25 cellular contexts compared by ENCODE assay signal in genomic region chr7:102967798-102968197, GRCh38. TPM values are rescaled to one million over a fixed set of nuclear protein-coding genes. Genes with fewer than 3 reads are reported as not detected.
DNase-seq lines count a peak whose midpoint lies in the region; ATAC-seq, FAIRE-seq and TF ChIP-seq lines count a peak whose summit lies in the region.
"Had no signal": no experiment of that assay in that cellular context is flagged by ENCODE, and none has a peak within 500 bp of the region (broad histone marks: within the 10 kb centered on the region; RNA-seq: fewer than 3 reads in every experiment).

No MANE protein-coding gene starts in this region.

- H3K9me1 ChIP-seq in K562 (ENCODE audit: control insufficient read depth, insufficient read depth, low read length), result no peaks in the 10 kb centered on the region

- no TSS peak for BruUV-seq in K562 (replicated peaks; lab: Mats Ljungman, UMichigan)

- no peak for TF ChIP-seq CTCF in K562 (IDR thresholded peaks at IDR 0.05 in 2 of 3, conservative IDR thresholded peaks at IDR 0.05 in 1 of 3; ENCODE audit: insufficient read depth in 2 of 3, low read depth in 1 of 3, low read length in 3 of 3)
- TF ChIP-seq CTCF in foreskin fibroblast (IDR thresholded peaks at IDR 0.05; ENCODE audit: low read depth, low read length), result no peak

- no peak overlapping the region for H3K4me3 Mint-ChIP-seq in activated naive CD8-positive, alpha-beta T cell treated with anti-CD3 and anti-CD28 coated beads, Interleukin-2, amount 50 U/mL, for 24 hours
- H3K4me3 Mint-ChIP-seq: activated naive CD4-positive, alpha-beta T cell treated with anti-CD3 and anti-CD28 coated beads, Interleukin-2, amount 50 U/mL, for 24 hours had no signal

- no peak overlapping the region for H2AFZ ChIP-seq in K562 (ENCODE audit: low read depth, low read length)

- no peak for TF ChIP-seq RAD21 in K562 (CRISPR knock-in tag; conservative IDR thresholded peaks at IDR 0.05 in 1 of 2, IDR thresholded peaks at IDR 0.05 in 1 of 2)

- H3K9ac ChIP-seq in K562 (ENCODE audit: insufficient read depth in 1 of 2, low read depth in 2 of 2, low read length in 2 of 2), result no peak overlapping the region

- H4K20me1 ChIP-seq in K562 (replicated peaks; ENCODE audit: control insufficient read depth, insufficient read depth, low read length), result no peaks in the 10 kb centered on the region

- intact Hi-C loops in K562 (cut with micrococcal nuclease), result no loop called here

- in situ Hi-C loops in K562 (cut with MboI), result no loop called here

- H3K9me3 ChIP-seq in K562 (replicated peaks; ENCODE audit: control insufficient read depth, insufficient read depth, low read depth, low read length), result no peaks in the 10 kb centered on the region
- H3K9me3 ChIP-seq: Caco-2, heart left ventricle, lower lobe of right lung, sigmoid colon had no signal

- H3K27me3 ChIP-seq in K562 (ENCODE audit: control insufficient read depth in 2 of 2, insufficient read depth in 2 of 2, low read length in 2 of 2), result no peaks in the 10 kb centered on the region
- H3K27me3 ChIP-seq: heart left ventricle, sigmoid colon had no signal

- no peak overlapping the region for H3K4me3 ChIP-seq in K562
- no peak overlapping the region for H3K4me3 ChIP-seq in foreskin fibroblast (ENCODE audit: low read depth in 1 of 2, low read length in 2 of 2)
- H3K4me3 ChIP-seq: heart left ventricle, lower lobe of right lung, sigmoid colon, SK-N-MC had no signal

- no peak overlapping the region for H3K4me2 ChIP-seq in K562 (ENCODE audit: insufficient read depth, low read length)

- no peak for ATAC-seq in K562
- no peak for ATAC-seq in activated naive CD8-positive, alpha-beta T cell treated with anti-CD3 and anti-CD28 coated beads, Interleukin-2, amount 50 U/mL, for 24 hours
- no peak for ATAC-seq in GM21381 (IDR thresholded peaks at IDR 0.05; ENCODE audit: unreplicated experiment)
- ATAC-seq: heart left ventricle, HepG2, lower lobe of right lung, Panc1 had no signal

- FAIRE-seq in H54 (lab: Jason Lieb, UNC) (peak; percentile 67), K562 (lab: Jason Lieb, UNC) (no peak), urothelium cell line (lab: Jason Lieb, UNC) (peak; percentile 79)
- FAIRE-seq: HepG2 had no signal

- no peaks in the 10 kb centered on the region for H3K4me1 Mint-ChIP-seq in activated naive CD8-positive, alpha-beta T cell treated with anti-CD3 and anti-CD28 coated beads, Interleukin-2, amount 50 U/mL, for 24 hours
- H3K4me1 Mint-ChIP-seq: activated naive CD4-positive, alpha-beta T cell treated with anti-CD3 and anti-CD28 coated beads, Interleukin-2, amount 50 U/mL, for 24 hours had no signal

- DNase-seq in H54 (ENCODE audit: insufficient read length, low spot score) (no peak), K562 (ENCODE audit: extremely low read depth in 1 of 4, low spot score in 3 of 4) (no peak), foreskin fibroblast (peak; percentile 19 to 55), urothelium cell line (ENCODE audit: low spot score) (no peak), NOMO-1 treated with dmso at 0.1 percent for 144 hours (lab: John Stamatoyannopoulos, UW; ENCODE audit: unreplicated experiment) (no peak)
- no peak for DNase-seq in activated naive CD8-positive, alpha-beta T cell treated with anti-CD3 and anti-CD28 coated beads, Interleukin-2, amount 50 U/mL, for 24 hours
- DNase-seq: activated CD4-positive, CD25-positive, alpha-beta regulatory T cell treated with anti-CD3 and anti-CD28 coated beads, Interleukin-2, amount 50 U/mL, for 72 hours; Caco-2; dermis blood vessel endothelial cell; H7; heart left ventricle; lower lobe of right lung; NCI-H1694; NCI-H2227 treated with DMSO at 0.1 percent for 48 hours; occipital lobe; sigmoid colon; stimulated activated naive CD4-positive, alpha-beta T cell; T1000 had no signal

- H3K79me2 ChIP-seq in K562 (ENCODE audit: control insufficient read depth, insufficient read depth, low read length), result peaks cover 83% of the 10 kb centered on the region

- H3K9me3 Mint-ChIP-seq in activated naive CD8-positive, alpha-beta T cell treated with anti-CD3 and anti-CD28 coated beads, Interleukin-2, amount 50 U/mL, for 24 hours, result no peaks in the 10 kb centered on the region
- H3K9me3 Mint-ChIP-seq: activated naive CD4-positive, alpha-beta T cell treated with anti-CD3 and anti-CD28 coated beads, Interleukin-2, amount 50 U/mL, for 24 hours had no signal

- H3K36me3 ChIP-seq in K562 (ENCODE audit: control insufficient read depth, insufficient read depth, low read length), result peaks cover 59% of the 10 kb centered on the region
- H3K36me3 ChIP-seq: heart left ventricle, lower lobe of right lung, sigmoid colon had no signal

- CTCF ChIA-PET in K562 (lab: Yijun Ruan, JAX; ENCODE audit: low intra/inter-chr PET ratio), result no interaction called here

- no peaks in the 10 kb centered on the region for H3K27me3 Mint-ChIP-seq in activated naive CD8-positive, alpha-beta T cell treated with anti-CD3 and anti-CD28 coated beads, Interleukin-2, amount 50 U/mL, for 24 hours
- H3K27me3 Mint-ChIP-seq: activated naive CD4-positive, alpha-beta T cell treated with anti-CD3 and anti-CD28 coated beads, Interleukin-2, amount 50 U/mL, for 24 hours had no signal

- H3K4me1 ChIP-seq in K562 (replicated peaks in 1 of 2; ENCODE audit: control insufficient read depth in 2 of 2, insufficient read depth in 2 of 2, low read length in 2 of 2), result no peaks in the 10 kb centered on the region
- H3K4me1 ChIP-seq: Caco-2, heart left ventricle, lower lobe of right lung, sigmoid colon had no signal

- H3K36me3 Mint-ChIP-seq in activated naive CD8-positive, alpha-beta T cell treated with anti-CD3 and anti-CD28 coated beads, Interleukin-2, amount 50 U/mL, for 24 hours (ENCODE audit: low read depth), result no peaks in the 10 kb centered on the region
- H3K36me3 Mint-ChIP-seq: activated naive CD4-positive, alpha-beta T cell treated with anti-CD3 and anti-CD28 coated beads, Interleukin-2, amount 50 U/mL, for 24 hours had no signal

- H3K27ac ChIP-seq in K562 (ENCODE audit: extremely low read depth, low read depth, low read length), result no peak overlapping the region
- H3K27ac ChIP-seq: epithelial cell of prostate, heart left ventricle, lower lobe of right lung, sigmoid colon, SK-N-MC had no signal

- TF ChIP-seq POLR2A in H54 (IDR thresholded peaks at IDR 0.05; ENCODE audit: low read depth, low read length), result no peak
- no peak for TF ChIP-seq POLR2A in K562 (conservative IDR thresholded peaks at IDR 0.05)

- no peak for TF ChIP-seq EP300 in K562 (IDR thresholded peaks at IDR 0.05; ENCODE audit: low read length)

- H3K27ac Mint-ChIP-seq in activated naive CD8-positive, alpha-beta T cell treated with anti-CD3 and anti-CD28 coated beads, Interleukin-2, amount 50 U/mL, for 24 hours, result no peak overlapping the region
- H3K27ac Mint-ChIP-seq: activated naive CD4-positive, alpha-beta T cell treated with anti-CD3 and anti-CD28 coated beads, Interleukin-2, amount 50 U/mL, for 24 hours had no signal

- POLR2A ChIA-PET in K562 (lab: Yijun Ruan, JAX), result no interaction called here

TF ChIP-seq in K562, 482 proteins besides CTCF, POLR2A, EP300 and RAD21:
- no peak for TF ChIP-seq NR4A1 (CRISPR knock-in tag; IDR thresholded peaks at IDR 0.05)
- 0 out of 2 replicates have a peak, but pooled peaks have one; percentile 22 for TF ChIP-seq NR4A1 (tag; IDR thresholded peaks at IDR 0.05)
- TF ChIP-seq CBX5 (IDR thresholded peaks at IDR 0.05; ENCODE audit: borderline replicate concordance, low read depth), result no peak
- peak; percentile 52; the same call in 1 of the 2 replicates for TF ChIP-seq HMBOX1 (IDR thresholded peaks at IDR 0.05)
- no peak for TF ChIP-seq ZNF133 (CRISPR knock-in tag; IDR thresholded peaks at IDR 0.05)
- no peak for TF ChIP-seq CBX8 (IDR thresholded peaks at IDR 0.05; ENCODE audit: borderline replicate concordance, extremely low read depth, low read depth, low read length, poor library complexity, severe bottlenecking)
- TF ChIP-seq SPI1 (IDR thresholded peaks at IDR 0.05; ENCODE audit: borderline replicate concordance, low read depth, low read length), result no peak
- TF ChIP-seq MAFK (IDR thresholded peaks at IDR 0.05; ENCODE audit: low read length), result no peak

RNA-seq across cellular contexts. Expression of gene LRRC17, which starts 55.0 kb away (rescaled TPM):
- total RNA-seq in K562 (2011; cell fraction: chromatin; rRNA removed; ENCODE audit: low replicate concordance), result not detected in 2 replicates
- not detected in 2 replicates for total RNA-seq in K562 (2011; cell fraction: nucleolus; rRNA removed)
- not detected in 2 replicates for total RNA-seq in K562 (2011; cell fraction: nucleoplasm; rRNA removed)
- total RNA-seq in K562 (2014; rRNA removed), result not detected in 2 replicates
- total RNA-seq in K562 (2014; rRNA removed; fragmentation: Illumina TruSeq; extraction: Trizol), result 0.16 TPM in 1 of 2 replicates, not detected in the other
- 0.18 TPM in 1 of 2 replicates, not detected in the other for total RNA-seq in K562 (2015; rRNA removed; fragmentation: Illumina TruSeq; extraction: Trizol)
- not detected in 2 replicates for total RNA-seq in K562 (2021)
- polyA plus RNA-seq in K562 (2011; rRNA removed), result 0.04 and 0.07 TPM in 2 replicates
- polyA plus RNA-seq in K562 (2011; cell fraction: cytosol; rRNA removed), result not detected in 2 replicates
- polyA plus RNA-seq in K562 (2011; cell fraction: nucleus; rRNA removed), result 0.13 TPM in 1 of 2 replicates, not detected in the other
- 0.18 TPM in 1 of 2 replicates, not detected in the other for polyA plus RNA-seq in K562 (2012)
- polyA plus RNA-seq in K562 (2014; fragmentation: Illumina TruSeq; extraction: Trizol), result not detected in 2 replicates
- polyA plus RNA-seq in K562 (2014; fragmentation: Nextera tagmentation; extraction: Ambion mirVana), result under 1 TPM; 0.03 to 0.17 TPM
- 0.07 TPM in 1 of 2 replicates, not detected in the other for polyA plus RNA-seq in K562 (2014; rRNA removed)
- not detected in 2 replicates for polyA minus RNA-seq in K562 (2011; rRNA and poly(A)+ RNA removed)
- not detected in 2 replicates for polyA minus RNA-seq in K562 (2011; cell fraction: cytosol; rRNA and poly(A)+ RNA removed)
- not detected in 2 replicates for polyA minus RNA-seq in K562 (2011; cell fraction: nucleus; rRNA and poly(A)+ RNA removed)
- total RNA-seq: activated CD8-positive, alpha-beta memory T cell treated with anti-CD3 and anti-CD28 coated beads for 36 hours had no signal

Comparison
In these comparisons a context has a peak if more than half of its experiments do, and no peak if none do; other contexts are left out.
1. DNase-seq: peak in foreskin fibroblast (2 of 2); none in H54 (single experiment), K562 (0 of 4), urothelium cell line (single experiment), activated naive CD8-positive, alpha-beta T cell treated with anti-CD3 and anti-CD28 coated beads, Interleukin-2, amount 50 U/mL, for 24 hours (single experiment) and NOMO-1 treated with dmso at 0.1 percent for 144 hours (single experiment).